Comparison of ENCODE assay signal across 9 cellular contexts in the genomic region with DNA sequence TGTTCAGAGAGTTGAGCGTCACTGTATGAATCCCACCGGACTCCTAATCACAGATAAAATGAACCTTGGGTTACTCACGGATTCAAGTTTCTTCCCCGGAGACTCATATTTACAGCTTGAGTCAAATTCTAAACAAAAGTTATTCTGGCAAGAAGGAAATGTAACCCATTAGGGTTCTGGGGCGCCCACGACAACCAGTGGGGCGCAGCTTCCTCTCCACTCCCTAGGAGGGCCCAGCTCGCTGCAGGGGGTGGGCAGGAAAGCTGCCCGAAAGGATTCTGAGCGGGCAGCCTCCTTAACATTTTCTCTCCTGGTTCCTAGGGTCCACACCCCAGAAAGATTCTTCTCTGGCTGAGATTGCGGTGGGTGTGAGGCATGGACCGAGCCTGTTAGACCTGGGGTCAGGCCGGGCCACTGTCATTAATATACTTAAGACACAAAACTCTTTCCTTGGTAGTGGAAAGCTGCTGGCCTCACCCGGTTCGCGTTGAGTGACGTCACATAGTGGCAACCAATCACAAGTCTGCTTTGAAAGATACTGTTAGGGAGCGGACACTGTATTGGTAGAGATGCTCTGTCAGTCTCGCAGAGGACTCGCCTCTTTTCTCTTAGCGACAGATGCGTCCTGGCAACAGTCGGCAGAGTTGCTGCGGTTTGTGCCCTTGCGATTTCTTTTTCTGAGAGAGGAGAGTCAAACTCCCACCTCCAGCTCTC. TPM values are rescaled to one million over a fixed set of nuclear protein-coding genes. Genes with fewer than 3 reads are reported as not detected.
DNase-seq lines count a peak whose midpoint lies in the region; ATAC-seq and TF ChIP-seq lines count a peak whose summit lies in the region.
"Had no signal": no experiment of that assay in that cellular context is flagged by ENCODE, and none has a peak within 500 bp of the region (broad histone marks: within the 10 kb centered on the region; RNA-seq: fewer than 3 reads in every experiment).

No MANE protein-coding gene starts in this region.

- peak overlapping the region; percentile 43 for H3K27ac Mint-ChIP-seq in CD4-positive, alpha-beta T cell
- H3K27ac Mint-ChIP-seq in activated T-cell treated with anti-CD3 and anti-CD28 coated beads, Interleukin-2, amount 50 U/mL, for 72 hours, result peak overlapping the region; percentile 72
- peak overlapping the region; percentile 14 to 98 (median 89) for H3K27ac Mint-ChIP-seq in naive thymus-derived CD8-positive, alpha-beta T cell
- H3K27ac Mint-ChIP-seq in stimulated activated memory B cell treated with anti-CD40 and anti-IgM and Interleukin-4, amounts not matched to agents 10 μg/mL and 1 μg/mL and 100 μg/mL, for 72 hours, result peak overlapping the region; percentile 63

- H2AFZ ChIP-seq in OCI-LY1 (ENCODE audit: low read length), result peak overlapping the region; percentile 96

- no peak for TF ChIP-seq CTCF in CD4-positive, alpha-beta T cell (IDR thresholded peaks at IDR 0.05)
- TF ChIP-seq CTCF in OCI-LY1 (IDR thresholded peaks at IDR 0.05; ENCODE audit: low read length) (no peak), fibroblast of mammary gland (conservative IDR thresholded peaks at IDR 0.05; ENCODE audit: control insufficient read depth, insufficient read depth, low read depth, low read length) (no peak)

- no peaks in the 10 kb centered on the region for H3K9me3 Mint-ChIP-seq in CD4-positive, alpha-beta T cell
- no peaks in the 10 kb centered on the region for H3K9me3 Mint-ChIP-seq in activated T-cell treated with anti-CD3 and anti-CD28 coated beads, Interleukin-2, amount 50 U/mL, for 72 hours
- H3K9me3 Mint-ChIP-seq in naive thymus-derived CD8-positive, alpha-beta T cell, result no peaks in the 10 kb centered on the region
- no peaks in the 10 kb centered on the region for H3K9me3 Mint-ChIP-seq in stimulated activated memory B cell treated with anti-CD40 and anti-IgM and Interleukin-4, amounts not matched to agents 10 μg/mL and 1 μg/mL and 100 μg/mL, for 72 hours

- H3F3A ChIP-seq in OCI-LY1 (ENCODE audit: insufficient read depth, low read length), result no peaks in the 10 kb centered on the region

- peak; percentile 99 for ATAC-seq in CD4-positive, alpha-beta T cell (ENCODE audit: poor library complexity)
- ATAC-seq in GM19467 (IDR thresholded peaks at IDR 0.05; ENCODE audit: unreplicated experiment), result peak; percentile 100
- ATAC-seq in activated T-cell treated with anti-CD3 and anti-CD28 coated beads, Interleukin-2, amount 50 U/mL, for 72 hours (replicated peaks in 1 of 2), result peak; percentile 100
- ATAC-seq in naive thymus-derived CD8-positive, alpha-beta T cell, result peak; percentile 99
- peak; percentile 100 for ATAC-seq in stimulated activated memory B cell treated with anti-CD40 and anti-IgM and Interleukin-4, amounts not matched to agents 10 μg/mL and 1 μg/mL and 100 μg/mL, for 72 hours

- no peaks in the 10 kb centered on the region for H3K9me3 ChIP-seq in CD4-positive, alpha-beta T cell (ENCODE audit: control insufficient read depth, low read length)
- no peaks in the 10 kb centered on the region for H3K9me3 ChIP-seq in OCI-LY1 (ENCODE audit: low read length)

- no peaks in the 10 kb centered on the region; the same call in 1 of the 2 replicates for H4K20me1 ChIP-seq in OCI-LY1 (ENCODE audit: insufficient read depth, low read length)

- no peaks in the 10 kb centered on the region for H3K36me3 ChIP-seq in OCI-LY1 (ENCODE audit: insufficient read depth, low read length)

- H3K27ac ChIP-seq in CD4-positive, alpha-beta T cell (ENCODE audit: low read depth, low read length), result no peak overlapping the region
- H3K27ac ChIP-seq in OCI-LY1 (ENCODE audit: low read depth, low read length, poor library complexity, severe bottlenecking), result no peak overlapping the region
- H3K27ac ChIP-seq: VCaP had no signal

- CTCF ChIA-PET in CD4-positive, alpha-beta T cell (lab: Charles Lee), result interaction anchor here (0.6 to 1.4 kb wide), 4 partner anchors 9 to 198 kb away, joined by 3 to 7 read pairs (median 4); a partner anchor contains a TSS

- H3K27me3 ChIP-seq in CD4-positive, alpha-beta T cell (ENCODE audit: control insufficient read depth, insufficient read depth, low read length), result peaks cover 3% of the 10 kb centered on the region
- no peaks in the 10 kb centered on the region for H3K27me3 ChIP-seq in OCI-LY1 (ENCODE audit: insufficient read depth, low read length)

- peak overlapping the region; percentile 89 for H3K4me3 Mint-ChIP-seq in CD4-positive, alpha-beta T cell
- H3K4me3 Mint-ChIP-seq in activated T-cell treated with anti-CD3 and anti-CD28 coated beads, Interleukin-2, amount 50 U/mL, for 72 hours, result peak overlapping the region; percentile 93
- H3K4me3 Mint-ChIP-seq in naive thymus-derived CD8-positive, alpha-beta T cell, result peak overlapping the region; percentile 79 to 97 (median 92)
- H3K4me3 Mint-ChIP-seq in stimulated activated memory B cell treated with anti-CD40 and anti-IgM and Interleukin-4, amounts not matched to agents 10 μg/mL and 1 μg/mL and 100 μg/mL, for 72 hours, result peak overlapping the region; percentile 88

- H3K79me2 ChIP-seq in OCI-LY1 (ENCODE audit: insufficient read depth, low read length), result no peaks in the 10 kb centered on the region

- H3K4me1 ChIP-seq in OCI-LY1 (ENCODE audit: insufficient read depth, low read length, severe bottlenecking), result peaks cover 13% of the 10 kb centered on the region

- peaks cover 10% of the 10 kb centered on the region for H3K4me1 Mint-ChIP-seq in CD4-positive, alpha-beta T cell (ENCODE audit: low read depth)
- peaks cover 18% of the 10 kb centered on the region for H3K4me1 Mint-ChIP-seq in activated T-cell treated with anti-CD3 and anti-CD28 coated beads, Interleukin-2, amount 50 U/mL, for 72 hours (ENCODE audit: low read depth)
- peaks cover 10 to 16% (median 14%) of the 10 kb centered on the region in 4 donors for H3K4me1 Mint-ChIP-seq in naive thymus-derived CD8-positive, alpha-beta T cell
- H3K4me1 Mint-ChIP-seq in stimulated activated memory B cell treated with anti-CD40 and anti-IgM and Interleukin-4, amounts not matched to agents 10 μg/mL and 1 μg/mL and 100 μg/mL, for 72 hours, result peaks cover 33% of the 10 kb centered on the region

- peak; percentile 69 to 87 (median 70) for DNase-seq in CD4-positive, alpha-beta T cell
- DNase-seq in HPDE6-E6E7 (ENCODE audit: extremely low spot score) (peak; percentile 98), fibroblast of mammary gland (ENCODE audit: low read depth) (peak; percentile 99)
- peak; percentile 83 to 89 for DNase-seq in activated T-cell treated with anti-CD3 and anti-CD28 coated beads, Interleukin-2, amount 50 U/mL, for 72 hours
- DNase-seq in naive thymus-derived CD8-positive, alpha-beta T cell, result peak; percentile 56 to 95 (median 87)

- H3K27me3 Mint-ChIP-seq in CD4-positive, alpha-beta T cell, result peaks cover 28% of the 10 kb centered on the region
- peaks cover 16% of the 10 kb centered on the region for H3K27me3 Mint-ChIP-seq in activated T-cell treated with anti-CD3 and anti-CD28 coated beads, Interleukin-2, amount 50 U/mL, for 72 hours (ENCODE audit: low read depth)
- peaks cover 10 to 21% (median 13%) of the 10 kb centered on the region in 5 donors for H3K27me3 Mint-ChIP-seq in naive thymus-derived CD8-positive, alpha-beta T cell
- H3K27me3 Mint-ChIP-seq in stimulated activated memory B cell treated with anti-CD40 and anti-IgM and Interleukin-4, amounts not matched to agents 10 μg/mL and 1 μg/mL and 100 μg/mL, for 72 hours, result no peaks in the 10 kb centered on the region

- intact Hi-C loops in CD4-positive, alpha-beta T cell (cut with DNase I, micrococcal nuclease), result loop anchor here (5.0 kb wide), 3 partner anchors 140 to 215 kb away; a partner anchor contains a TSS

- peak overlapping the region; percentile 65 for H3K4me3 ChIP-seq in OCI-LY1 (ENCODE audit: low read depth, low read length, poor library complexity, severe bottlenecking)
- H3K4me3 ChIP-seq in fibroblast of mammary gland (ENCODE audit: control insufficient read depth, low read depth, low read length), result peak overlapping the region; percentile 63

- peak overlapping the region; percentile 93 for H3K4me2 ChIP-seq in OCI-LY1 (ENCODE audit: low read length)

- H3K9ac ChIP-seq in OCI-LY1 (ENCODE audit: low read length), result peak overlapping the region; percentile 47

- H3K9me2 ChIP-seq in OCI-LY1 (ENCODE audit: low read depth, low read length), result no peaks in the 10 kb centered on the region

- POLR2A ChIA-PET in CD4-positive, alpha-beta T cell (lab: Charles Lee), result interaction anchor here (0.8 kb wide), 2 partner anchors 70 to 140 kb away, joined by 3 read pairs; no protein-coding TSS in a partner anchor
- POLR2A ChIA-PET in naive thymus-derived CD8-positive, alpha-beta T cell (lab: Charles Lee), result interaction anchor here (0.5 kb wide), 1 partner anchor 205 kb away, joined by 6 read pairs; no protein-coding TSS in a partner anchor

- H3K36me3 Mint-ChIP-seq in CD4-positive, alpha-beta T cell (ENCODE audit: low read depth), result no peaks in the 10 kb centered on the region
- H3K36me3 Mint-ChIP-seq in activated T-cell treated with anti-CD3 and anti-CD28 coated beads, Interleukin-2, amount 50 U/mL, for 72 hours (ENCODE audit: insufficient read depth in 2 of 2), result no peaks in the 10 kb centered on the region
- H3K36me3 Mint-ChIP-seq in naive thymus-derived CD8-positive, alpha-beta T cell, result no peaks in the 10 kb centered on the region
- H3K36me3 Mint-ChIP-seq in stimulated activated memory B cell treated with anti-CD40 and anti-IgM and Interleukin-4, amounts not matched to agents 10 μg/mL and 1 μg/mL and 100 μg/mL, for 72 hours, result no peaks in the 10 kb centered on the region

RNA-seq across cellular contexts. Expression of a gene that starts 13.6 kb away (rescaled TPM):
- under 1 TPM; 0.14 to 0.22 TPM for total RNA-seq in CD4-positive, alpha-beta T cell
- total RNA-seq in activated T-cell treated with anti-CD3 and anti-CD28 coated beads, Interleukin-2, amount 50 U/mL, for 72 hours, result under 1 TPM; 0.74 to 0.91 TPM
- total RNA-seq in naive thymus-derived CD8-positive, alpha-beta T cell, result not detected
- polyA plus RNA-seq in naive thymus-derived CD8-positive, alpha-beta T cell, result under 1 TPM in 2 of 3 donors, not detected in 1; 0.08 to 0.51 TPM
